Comparison of ENCODE assay signal across 9 cellular contexts in the genomic region with DNA sequence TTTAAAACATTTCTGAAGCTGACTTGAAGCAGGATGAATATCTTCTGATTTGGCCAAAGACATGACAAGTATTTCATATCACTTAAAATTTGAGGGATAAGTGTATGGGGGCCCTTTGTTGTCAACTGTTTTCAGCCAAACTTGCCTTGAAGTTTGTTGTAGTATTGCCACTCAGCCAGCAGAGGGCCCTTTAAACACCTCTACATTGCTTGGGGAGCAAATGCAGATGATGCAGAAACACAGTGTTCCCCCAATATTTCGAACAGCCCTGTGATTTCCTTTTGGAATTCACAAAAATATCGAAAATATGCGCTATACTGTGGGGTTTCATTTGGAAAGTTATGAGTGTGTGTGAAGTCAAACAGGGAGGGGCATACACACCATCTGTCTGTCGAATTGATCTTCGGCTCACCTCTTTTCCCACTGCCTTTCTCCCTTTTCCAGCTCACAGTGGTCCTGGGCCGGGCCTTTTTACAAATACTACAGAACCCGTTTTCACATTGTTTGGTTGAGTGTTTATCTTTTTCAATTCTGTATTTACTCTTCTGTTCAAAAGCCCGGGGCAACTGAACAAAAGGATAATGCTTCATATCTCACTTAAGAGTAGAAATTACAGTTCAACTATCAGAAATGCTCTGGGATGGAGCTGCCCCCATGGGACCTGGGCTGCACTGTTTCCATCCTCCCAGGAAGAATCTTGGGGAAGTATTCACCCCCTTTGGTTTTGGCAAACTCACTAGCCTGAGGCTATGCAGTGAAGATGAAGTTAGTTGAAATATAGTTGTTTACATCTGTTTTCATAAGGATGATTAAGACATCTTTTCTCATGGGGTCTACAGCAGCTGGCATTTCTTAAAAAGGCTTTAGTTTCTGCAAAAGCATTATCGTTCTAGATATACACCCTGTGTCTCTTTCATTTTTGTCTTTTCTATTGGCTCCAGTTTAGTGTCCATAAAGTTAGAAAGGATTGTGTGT.
DNase-seq lines count a peak whose midpoint lies in the region; ATAC-seq and TF ChIP-seq lines count a peak whose summit lies in the region.
"Had no signal": no experiment of that assay in that cellular context is flagged by ENCODE, and none has a peak within 500 bp of the region (broad histone marks: within the 10 kb centered on the region; RNA-seq: fewer than 3 reads in every experiment).

No MANE protein-coding gene starts in this region.

- H3K4me3 Mint-ChIP-seq in activated naive CD4-positive, alpha-beta T cell treated with anti-CD3 and anti-CD28 coated beads for 36 hours, result no peak overlapping the region

- TF ChIP-seq CTCF in GM10266 (IDR thresholded peaks at IDR 0.05; ENCODE audit: control insufficient read depth, insufficient read depth, low read depth, missing control alignments), result peak; percentile 78
- TF ChIP-seq CTCF in heart right ventricle (IDR thresholded peaks at IDR 0.05), result peak; percentile 53 to 89 (median 79)
- TF ChIP-seq CTCF in gastrocnemius medialis (IDR thresholded peaks at IDR 0.05 in 4 of 5, conservative IDR thresholded peaks at IDR 0.05 in 1 of 5), result peak; percentile 53 to 74 (median 63)

- 56 to 61% methylated on average over 9 of the region's 9 CpGs for WGBS in heart right ventricle, 2 donors

- intact Hi-C loops in activated naive CD4-positive, alpha-beta T cell treated with anti-CD3 and anti-CD28 coated beads for 36 hours (cut with micrococcal nuclease), result loop anchor here (1.0 to 5.0 kb wide), 6 partner anchors 45 to 466 kb away; no protein-coding TSS in a partner anchor
- intact Hi-C loops in heart right ventricle (cut with DNase I) (loop anchor here (1.0 to 10.0 kb wide), 8 partner anchors 147 to 462 kb away; partner anchors contain the start of gene ELOVL6 (in 2 of the 10)), gastrocnemius medialis (cut with DNase I; ENCODE audit: low total_unique reads) (loop anchor here (1.0 to 5.0 kb wide), 2 partner anchors 122 to 161 kb away; no protein-coding TSS in a partner anchor)

- H3K4me3 ChIP-seq in heart right ventricle, result no peak overlapping the region
- no peak overlapping the region for H3K4me3 ChIP-seq in gastrocnemius medialis

- no peaks in the 10 kb centered on the region for H3K9me3 ChIP-seq in heart right ventricle
- H3K9me3 ChIP-seq in gastrocnemius medialis, result no peaks in the 10 kb centered on the region

- peak; percentile 48 for DNase-seq in GM10266 (ENCODE audit: extremely low spot score)
- peak; percentile 56 for DNase-seq in RKO (ENCODE audit: low spot score)
- peak; percentile 71 for DNase-seq in activated naive CD4-positive, alpha-beta T cell treated with anti-CD3 and anti-CD28 coated beads for 36 hours
- peak in 1 of 2 donors; percentile 22 for DNase-seq in heart right ventricle
- DNase-seq in gastrocnemius medialis, result no peak
- no peak for DNase-seq in mesenteric fat pad (ENCODE audit: low spot score)

- H3K36me3 ChIP-seq in heart right ventricle, result no peaks in the 10 kb centered on the region
- H3K36me3 ChIP-seq in gastrocnemius medialis, result no peaks in the 10 kb centered on the region

- H3K36me3 Mint-ChIP-seq in activated naive CD4-positive, alpha-beta T cell treated with anti-CD3 and anti-CD28 coated beads for 36 hours (ENCODE audit: low read depth), result no peaks in the 10 kb centered on the region

- no peaks in the 10 kb centered on the region for H3K27me3 Mint-ChIP-seq in activated naive CD4-positive, alpha-beta T cell treated with anti-CD3 and anti-CD28 coated beads for 36 hours (ENCODE audit: low read depth)

- H3K27ac ChIP-seq in heart right ventricle, result no peak overlapping the region
- no peak overlapping the region for H3K27ac ChIP-seq in gastrocnemius medialis
- H3K27ac ChIP-seq: epithelial cell of prostate had no signal

- H3K9me3 Mint-ChIP-seq in activated naive CD4-positive, alpha-beta T cell treated with anti-CD3 and anti-CD28 coated beads for 36 hours, result no peaks in the 10 kb centered on the region

- H3K4me1 Mint-ChIP-seq in activated naive CD4-positive, alpha-beta T cell treated with anti-CD3 and anti-CD28 coated beads for 36 hours (ENCODE audit: low read depth), result no peaks in the 10 kb centered on the region

- ATAC-seq in HG03103 (IDR thresholded peaks at IDR 0.05; ENCODE audit: low read depth, unreplicated experiment) (peak; percentile 75), heart right ventricle (peak in 1 of 8 donors; percentile 33), gastrocnemius medialis (peak in 1 of 2 donors; percentile 39), HG03196 (IDR thresholded peaks at IDR 0.05; ENCODE audit: unreplicated experiment) (no peak)

- peaks cover 0 to 5% (median 3%) of the 10 kb centered on the region in 7 donors for H3K27me3 ChIP-seq in heart right ventricle
- no peaks in the 10 kb centered on the region for H3K27me3 ChIP-seq in gastrocnemius medialis

- H3K4me1 ChIP-seq in heart right ventricle (no peaks in the 10 kb centered on the region), gastrocnemius medialis (no peaks in the 10 kb centered on the region)

- in situ Hi-C loops in gastrocnemius medialis (cut with MboI; ENCODE audit: low sequenced_read_pairs in 4 of 4), result loop anchor here (5.0 to 10.0 kb wide), 3 partner anchors 155 to 162 kb away; no protein-coding TSS in a partner anchor

- CTCF ChIA-PET in activated naive CD4-positive, alpha-beta T cell treated with anti-CD3 and anti-CD28 coated beads for 36 hours (lab: Charles Lee), result interaction anchor here (0.6 to 3.6 kb wide), 37 partner anchors 10 to 617 kb away, joined by 3 to 40 read pairs (median 4); partner anchors contain the start of gene ELOVL6

- H3K27ac Mint-ChIP-seq in activated naive CD4-positive, alpha-beta T cell treated with anti-CD3 and anti-CD28 coated beads for 36 hours, result no peak overlapping the region

- no peak for TF ChIP-seq POLR2A in gastrocnemius medialis (IDR thresholded peaks at IDR 0.05)

Comparison
In these comparisons a context has a peak if more than half of its experiments do, and no peak if none do; other contexts are left out.
1. DNase-seq: peak in GM10266 (single experiment), RKO (single experiment) and activated naive CD4-positive, alpha-beta T cell treated with anti-CD3 and anti-CD28 coated beads for 36 hours (single experiment); none in gastrocnemius medialis (0 of 2) and mesenteric fat pad (single experiment).
2. Peak in every context shown above with its lines, with median percentiles within 50 percentile points of each other: CTCF ChIP-seq.